Comparison of ENCODE assay signal across 8 cellular contexts in genomic region chr2:60560734-60561649, GRCh38. TPM values are rescaled to one million over a fixed set of nuclear protein-coding genes. Genes with fewer than 3 reads are reported as not detected.
DNase-seq lines count a peak whose midpoint lies in the region; ATAC-seq, FAIRE-seq and TF ChIP-seq lines count a peak whose summit lies in the region.

No MANE protein-coding gene starts in this region.

- H3K27ac ChIP-seq in right atrium auricular region: no peak overlapping the region
- H3K27ac ChIP-seq in endothelial cell of umbilical vein (ENCODE audit: insufficient read depth, low read depth, low read length): no peak overlapping the region

- no peaks in the 10 kb centered on the region for H4K20me1 ChIP-seq in endothelial cell of umbilical vein (replicated peaks; ENCODE audit: control insufficient read depth, extremely low read depth, insufficient read depth, low read length)

- H3K9me1 ChIP-seq in endothelial cell of umbilical vein (replicated peaks; ENCODE audit: control insufficient read depth, extremely low read depth, insufficient read depth, low read length): no peaks in the 10 kb centered on the region

- no peak overlapping the region for H3K9ac ChIP-seq in endothelial cell of umbilical vein (replicated peaks; ENCODE audit: extremely low read depth, insufficient read depth, low read length)

- DNase-seq in Right ventricle myocardium superior (no peak), right atrium auricular region (ENCODE audit: low spot score) (no peak), NOMO-1 treated with DMSO at 0.1 percent for 48 hours (lab: John Stamatoyannopoulos, UW; ENCODE audit: unreplicated experiment) (peak; percentile 70), endothelial cell of umbilical vein (ENCODE audit: low read depth, low spot score) (no peak), pons (ENCODE audit: low spot score) (peak; percentile 44), cortex of kidney (lab: John Stamatoyannopoulos, UW) (no peak), nucleus accumbens (lab: John Stamatoyannopoulos, UW) (no peak)

- dilution Hi-C loops in endothelial cell of umbilical vein (cut with MboI; ENCODE audit: extremely low pct_ligation_motif_present, low sequenced_read_pairs): no loop called here

- peaks cover 7 to 8% of the 10 kb centered on the region in 2 donors for H3K27me3 ChIP-seq in right atrium auricular region
- peaks cover 24 to 52% of the 10 kb centered on the region in 2 experiments for H3K27me3 ChIP-seq in endothelial cell of umbilical vein (ENCODE audit: control insufficient read depth in 2 of 2, insufficient read depth in 2 of 2, low read length in 2 of 2)

- FAIRE-seq in endothelial cell of umbilical vein (lab: Jason Lieb, UNC): no peak

- TF ChIP-seq CTCF in right atrium auricular region (IDR thresholded peaks at IDR 0.05) (peak in 1 of 2 donors; percentile 58), endothelial cell of umbilical vein (IDR thresholded peaks at IDR 0.05; ENCODE audit: extremely low read depth in 1 of 2, insufficient read depth in 1 of 2, low read depth in 1 of 2, low read length in 2 of 2) (peak; percentile 41 to 42)

- BruUV-seq in endothelial cell of umbilical vein (replicated peaks; lab: Mats Ljungman, UMichigan): no TSS peak

- no peak overlapping the region for H3K4me2 ChIP-seq in endothelial cell of umbilical vein (ENCODE audit: insufficient read depth, low read length)

- POLR2A ChIA-PET in endothelial cell of umbilical vein (lab: Charles Lee): no interaction called here

- H3K4me3 ChIP-seq in right atrium auricular region (no peak overlapping the region), endothelial cell of umbilical vein (replicated peaks in 1 of 3; ENCODE audit: insufficient read depth in 1 of 3, low read depth in 1 of 3, low read length in 3 of 3) (no peak overlapping the region)

- H3K4me1 ChIP-seq in right atrium auricular region (peaks cover 0 to 2% of the 10 kb centered on the region in 2 donors), endothelial cell of umbilical vein (ENCODE audit: control insufficient read depth, extremely low read depth, insufficient read depth, low read length) (no peaks in the 10 kb centered on the region)

- CTCF ChIA-PET in endothelial cell of umbilical vein (lab: Charles Lee): interaction anchor here (0.6 to 7.2 kb wide), 16 partner anchors 10 to 1941 kb away, joined by 3 to 124 read pairs (median 5); no protein-coding TSS in a partner anchor

- ATAC-seq in Right ventricle myocardium superior (ENCODE audit: poor library complexity): peak; percentile 78
- peak; percentile 69 for ATAC-seq in HG02623 (IDR thresholded peaks at IDR 0.05; ENCODE audit: unreplicated experiment)

- no peaks in the 10 kb centered on the region for H3K79me2 ChIP-seq in endothelial cell of umbilical vein (ENCODE audit: control insufficient read depth, insufficient read depth, low read length)

- H3K9me3 ChIP-seq in right atrium auricular region (no peaks in the 10 kb centered on the region), endothelial cell of umbilical vein (replicated peaks; ENCODE audit: control insufficient read depth, insufficient read depth, low read length) (no peaks in the 10 kb centered on the region)

- no peak for TF ChIP-seq POLR2A in endothelial cell of umbilical vein (IDR thresholded peaks at IDR 0.05; ENCODE audit: low read depth, low read length)

- H3K36me3 ChIP-seq in right atrium auricular region: no peaks in the 10 kb centered on the region
- H3K36me3 ChIP-seq in endothelial cell of umbilical vein (ENCODE audit: control insufficient read depth in 2 of 2, extremely low read depth in 1 of 2, insufficient read depth in 2 of 2, low read length in 2 of 2): no peaks in the 10 kb centered on the region

- no peak overlapping the region for H2AFZ ChIP-seq in endothelial cell of umbilical vein (ENCODE audit: low read depth, low read length)

- intact Hi-C loops in Right ventricle myocardium superior (cut with DNase I) (loop anchor here (10.0 kb wide), 1 partner anchor 1266 kb away; no protein-coding TSS in a partner anchor), endothelial cell of umbilical vein (cut with micrococcal nuclease) (loop anchor here (1.0 kb wide), 1 partner anchor 20 kb away; no protein-coding TSS in a partner anchor)

TF ChIP-seq in endothelial cell of umbilical vein, 7 proteins besides CTCF, POLR2A, EP300 and RAD21:
- TF ChIP-seq MYC (IDR thresholded peaks at IDR 0.05; ENCODE audit: low read depth, low read length) (no peak), FOS (IDR thresholded peaks at IDR 0.05; ENCODE audit: borderline replicate concordance, insufficient read depth, low read length) (no peak)

RNA-seq across cellular contexts. Expression of gene BCL11A, which starts 7.5 kb away (rescaled TPM):
- total RNA-seq in Right ventricle myocardium superior (31.6 TPM), right atrium auricular region (1 to 10 TPM; 2.2 to 3.3 TPM), endothelial cell of umbilical vein (0.88 and 0.92 TPM in 2 replicates)
- 0.12 and 0.16 TPM in 2 replicates for polyA plus RNA-seq in endothelial cell of umbilical vein
- polyA plus RNA-seq in endothelial cell of umbilical vein (2011; cell fraction: cytosol; rRNA removed): 0.11 and 0.26 TPM in 2 replicates
- polyA plus RNA-seq in endothelial cell of umbilical vein (2011; cell fraction: nucleus; rRNA removed): 0.99 and 1.2 TPM in 2 replicates
- polyA plus RNA-seq in endothelial cell of umbilical vein (2012): 1.0 and 1.4 TPM in 2 replicates
- 0.29 and 0.66 TPM in 2 replicates for polyA minus RNA-seq in endothelial cell of umbilical vein
- polyA minus RNA-seq in endothelial cell of umbilical vein (2011; cell fraction: cytosol; rRNA and poly(A)+ RNA removed): not detected
- 1.4 and 1.5 TPM in 2 replicates for polyA minus RNA-seq in endothelial cell of umbilical vein (2011; cell fraction: nucleus; rRNA and poly(A)+ RNA removed)

Comparison
In these comparisons a context has a peak if more than half of its experiments do, and no peak if none do; other contexts are left out.
1. DNase-seq: peak in NOMO-1 treated with DMSO at 0.1 percent for 48 hours (single experiment) and pons (single experiment); none in Right ventricle myocardium superior (single experiment), right atrium auricular region (single experiment), endothelial cell of umbilical vein (single experiment), cortex of kidney (single experiment) and nucleus accumbens (0 of 56).